In genomic region chr4:1233641-1234277, GRCh38 we compare ENCODE assay signal across 12 cellular contexts. TPM values are rescaled to one million over a fixed set of nuclear protein-coding genes. Genes with fewer than 3 reads are reported as not detected.
A peak's percentile ranks its signal among the peaks of the same experiment; 100 is the strongest.
DNase-seq lines count a peak whose midpoint lies in the region; ATAC-seq and TF ChIP-seq lines count a peak whose summit lies in the region.
"Had no signal": no experiment of that assay in that cellular context is flagged by ENCODE, and none has a peak within 500 bp of the region (broad histone marks: within the 10 kb centered on the region; RNA-seq: fewer than 3 reads in every experiment).

No MANE protein-coding gene starts in this region.

- H3K9me3 Mint-ChIP-seq in T-helper 2 cell treated with Interferon-gamma antibody and Interleukin-4, amounts not matched to agents 5 μg/mL and 100 μg/mL, for 36 hours: no peaks in the 10 kb centered on the region
- H3K9me3 Mint-ChIP-seq in natural killer cell treated with Interleukin-12 subunit alpha and Interleukin-12 subunit beta and Interleukin-15 and Interleukin-18, amount 100 ng/mL, for 72 hours: no peaks in the 10 kb centered on the region
- no peaks in the 10 kb centered on the region for H3K9me3 Mint-ChIP-seq in activated CD8-positive, alpha-beta T cell treated with anti-CD3 and anti-CD28 coated beads, Interleukin-2, amount 10 ng/mL, durations not matched to agents 7 days and 5 days (ENCODE audit: insufficient read depth)

- TF ChIP-seq CTCF in AG09319 (IDR thresholded peaks at IDR 0.05; ENCODE audit: low read depth, low read length): peak; percentile 70

- POLR2A ChIA-PET in activated CD8-positive, alpha-beta T cell treated with anti-CD3 and anti-CD28 coated beads, Interleukin-2, amount 10 ng/mL, durations not matched to agents 7 days and 5 days (lab: Charles Lee): interaction anchor here (1.5 kb wide), 1 partner anchor 32 kb away, joined by 4 read pairs; no protein-coding TSS in a partner anchor

- no peak for ATAC-seq in natural killer cell treated with Interleukin-12 subunit alpha and Interleukin-12 subunit beta and Interleukin-15 and Interleukin-18, amount 100 ng/mL, for 72 hours
- no peak for ATAC-seq in stimulated activated naive CD8-positive, alpha-beta T cell treated with anti-CD3 and anti-CD28 coated beads, Interleukin-15, Interleukin-2, amounts not matched to agents 100 U/mL and 50 U/mL, for 24 hours
- no peak for ATAC-seq in HG02973 (IDR thresholded peaks at IDR 0.05; ENCODE audit: unreplicated experiment)
- no peak for ATAC-seq in activated CD8-positive, alpha-beta T cell treated with anti-CD3 and anti-CD28 coated beads, Interleukin-2, amount 10 ng/mL, durations not matched to agents 7 days and 5 days
- ATAC-seq: activated CD8-positive, alpha-beta memory T cell treated with anti-CD3 and anti-CD28 coated beads, Interleukin-2, amount 10 ng/mL, durations not matched to agents 7 days and 5 days had no signal

- no peaks in the 10 kb centered on the region for H3K27me3 Mint-ChIP-seq in T-helper 2 cell treated with Interferon-gamma antibody and Interleukin-4, amounts not matched to agents 5 μg/mL and 100 μg/mL, for 36 hours (ENCODE audit: low read depth)
- no peaks in the 10 kb centered on the region for H3K27me3 Mint-ChIP-seq in natural killer cell treated with Interleukin-12 subunit alpha and Interleukin-12 subunit beta and Interleukin-15 and Interleukin-18, amount 100 ng/mL, for 72 hours
- no peaks in the 10 kb centered on the region for H3K27me3 Mint-ChIP-seq in activated CD8-positive, alpha-beta T cell treated with anti-CD3 and anti-CD28 coated beads, Interleukin-2, amount 10 ng/mL, durations not matched to agents 7 days and 5 days (ENCODE audit: low read depth)
- H3K27me3 Mint-ChIP-seq: activated CD8-positive, alpha-beta memory T cell treated with anti-CD3 and anti-CD28 coated beads, Interleukin-2, amount 10 ng/mL, durations not matched to agents 7 days and 5 days; CD4-positive, alpha-beta memory T cell had no signal

- CTCF ChIA-PET in activated CD8-positive, alpha-beta T cell treated with anti-CD3 and anti-CD28 coated beads, Interleukin-2, amount 10 ng/mL, durations not matched to agents 7 days and 5 days (lab: Charles Lee): interaction anchor here (1.2 kb wide), 1 partner anchor 96 kb away, joined by 3 read pairs; no protein-coding TSS in a partner anchor

- peaks cover 34% of the 10 kb centered on the region for H3K36me3 Mint-ChIP-seq in T-helper 2 cell treated with Interferon-gamma antibody and Interleukin-4, amounts not matched to agents 5 μg/mL and 100 μg/mL, for 36 hours (ENCODE audit: low read depth)
- H3K36me3 Mint-ChIP-seq in natural killer cell treated with Interleukin-12 subunit alpha and Interleukin-12 subunit beta and Interleukin-15 and Interleukin-18, amount 100 ng/mL, for 72 hours: no peaks in the 10 kb centered on the region
- H3K36me3 Mint-ChIP-seq in activated CD8-positive, alpha-beta T cell treated with anti-CD3 and anti-CD28 coated beads, Interleukin-2, amount 10 ng/mL, durations not matched to agents 7 days and 5 days (ENCODE audit: low read depth): peaks cover 57% of the 10 kb centered on the region

- peak overlapping the region; percentile 15 for H3K27ac Mint-ChIP-seq in T-helper 2 cell treated with Interferon-gamma antibody and Interleukin-4, amounts not matched to agents 5 μg/mL and 100 μg/mL, for 36 hours
- peak overlapping the region in 1 of 2 donors; percentile 67 for H3K27ac Mint-ChIP-seq in natural killer cell treated with Interleukin-12 subunit alpha and Interleukin-12 subunit beta and Interleukin-15 and Interleukin-18, amount 100 ng/mL, for 72 hours
- H3K27ac Mint-ChIP-seq in activated CD8-positive, alpha-beta T cell treated with anti-CD3 and anti-CD28 coated beads, Interleukin-2, amount 10 ng/mL, durations not matched to agents 7 days and 5 days: no peak overlapping the region
- H3K27ac Mint-ChIP-seq: activated CD8-positive, alpha-beta memory T cell treated with anti-CD3 and anti-CD28 coated beads, Interleukin-2, amount 10 ng/mL, durations not matched to agents 7 days and 5 days had no signal

- DNase-seq in AG09319 (ENCODE audit: extremely low read depth, low read depth): no peak
- no peak for DNase-seq in T-helper 2 cell treated with Interferon-gamma antibody and Interleukin-4, amounts not matched to agents 5 μg/mL and 100 μg/mL, for 36 hours (ENCODE audit: low spot score)
- peak; percentile 39 for DNase-seq in fibroblast of peridontal ligament (ENCODE audit: extremely low read depth)
- DNase-seq in natural killer cell treated with Interleukin-12 subunit alpha and Interleukin-12 subunit beta and Interleukin-15 and Interleukin-18, amount 100 ng/mL, for 72 hours (ENCODE audit: low spot score): peak; percentile 34
- no peak for DNase-seq in stimulated activated naive CD8-positive, alpha-beta T cell treated with anti-CD3 and anti-CD28 coated beads, Interleukin-15, Interleukin-2, amounts not matched to agents 100 U/mL and 50 U/mL, for 24 hours
- DNase-seq in SKM-1 (lab: John Stamatoyannopoulos, UW; ENCODE audit: unreplicated experiment): no peak
- no peak for DNase-seq in activated CD8-positive, alpha-beta T cell treated with anti-CD3 and anti-CD28 coated beads, Interleukin-2, amount 10 ng/mL, durations not matched to agents 7 days and 5 days
- DNase-seq: activated CD8-positive, alpha-beta memory T cell treated with anti-CD3 and anti-CD28 coated beads, Interleukin-2, amount 10 ng/mL, durations not matched to agents 7 days and 5 days; MM.1S; SIG-M5 had no signal

- H3K4me3 Mint-ChIP-seq in T-helper 2 cell treated with Interferon-gamma antibody and Interleukin-4, amounts not matched to agents 5 μg/mL and 100 μg/mL, for 36 hours: no peak overlapping the region
- H3K4me3 Mint-ChIP-seq in natural killer cell treated with Interleukin-12 subunit alpha and Interleukin-12 subunit beta and Interleukin-15 and Interleukin-18, amount 100 ng/mL, for 72 hours: no peak overlapping the region
- H3K4me3 Mint-ChIP-seq in activated CD8-positive, alpha-beta T cell treated with anti-CD3 and anti-CD28 coated beads, Interleukin-2, amount 10 ng/mL, durations not matched to agents 7 days and 5 days: no peak overlapping the region
- H3K4me3 Mint-ChIP-seq: activated CD8-positive, alpha-beta memory T cell treated with anti-CD3 and anti-CD28 coated beads, Interleukin-2, amount 10 ng/mL, durations not matched to agents 7 days and 5 days; CD4-positive, alpha-beta memory T cell had no signal

- H3K4me1 Mint-ChIP-seq in T-helper 2 cell treated with Interferon-gamma antibody and Interleukin-4, amounts not matched to agents 5 μg/mL and 100 μg/mL, for 36 hours (ENCODE audit: low read depth): no peaks in the 10 kb centered on the region
- peaks cover 0 to 29% of the 10 kb centered on the region in 2 donors for H3K4me1 Mint-ChIP-seq in natural killer cell treated with Interleukin-12 subunit alpha and Interleukin-12 subunit beta and Interleukin-15 and Interleukin-18, amount 100 ng/mL, for 72 hours (ENCODE audit: low read depth in 2 of 2)
- H3K4me1 Mint-ChIP-seq in activated CD8-positive, alpha-beta T cell treated with anti-CD3 and anti-CD28 coated beads, Interleukin-2, amount 10 ng/mL, durations not matched to agents 7 days and 5 days (ENCODE audit: low read depth): no peaks in the 10 kb centered on the region

RNA-seq across cellular contexts. Expression of gene CTBP1, which starts 15.2 kb away (rescaled TPM):
- 100 to 1,000 TPM; 109 to 245 TPM for total RNA-seq in natural killer cell treated with Interleukin-12 subunit alpha and Interleukin-12 subunit beta and Interleukin-15 and Interleukin-18, amount 100 ng/mL, for 72 hours
- 100 to 1,000 TPM; 214 to 217 TPM for total RNA-seq in activated CD8-positive, alpha-beta T cell treated with anti-CD3 and anti-CD28 coated beads, Interleukin-2, amount 10 ng/mL, durations not matched to agents 7 days and 5 days

RNA-seq across cellular contexts. Expression of gene MAEA, which starts 55.9 kb away (rescaled TPM):
- 10 to 100 TPM; 60.1 to 93.7 TPM for total RNA-seq in natural killer cell treated with Interleukin-12 subunit alpha and Interleukin-12 subunit beta and Interleukin-15 and Interleukin-18, amount 100 ng/mL, for 72 hours
- 10 to 100 TPM; 60.3 to 65.1 TPM for total RNA-seq in activated CD8-positive, alpha-beta T cell treated with anti-CD3 and anti-CD28 coated beads, Interleukin-2, amount 10 ng/mL, durations not matched to agents 7 days and 5 days

Comparison
In these comparisons a context has a peak if more than half of its experiments do, and no peak if none do; other contexts are left out.
1. DNase-seq: peak in fibroblast of peridontal ligament (single experiment) and natural killer cell treated with Interleukin-12 subunit alpha and Interleukin-12 subunit beta and Interleukin-15 and Interleukin-18, amount 100 ng/mL, for 72 hours (single experiment); none in AG09319 (single experiment), T-helper 2 cell treated with Interferon-gamma antibody and Interleukin-4, amounts not matched to agents 5 μg/mL and 100 μg/mL, for 36 hours (single experiment), stimulated activated naive CD8-positive, alpha-beta T cell treated with anti-CD3 and anti-CD28 coated beads, Interleukin-15, Interleukin-2, amounts not matched to agents 100 U/mL and 50 U/mL, for 24 hours (single experiment), SKM-1 (single experiment) and activated CD8-positive, alpha-beta T cell treated with anti-CD3 and anti-CD28 coated beads, Interleukin-2, amount 10 ng/mL, durations not matched to agents 7 days and 5 days (single experiment).